26 cellular contexts compared by ENCODE assay signal in the genomic region with DNA sequence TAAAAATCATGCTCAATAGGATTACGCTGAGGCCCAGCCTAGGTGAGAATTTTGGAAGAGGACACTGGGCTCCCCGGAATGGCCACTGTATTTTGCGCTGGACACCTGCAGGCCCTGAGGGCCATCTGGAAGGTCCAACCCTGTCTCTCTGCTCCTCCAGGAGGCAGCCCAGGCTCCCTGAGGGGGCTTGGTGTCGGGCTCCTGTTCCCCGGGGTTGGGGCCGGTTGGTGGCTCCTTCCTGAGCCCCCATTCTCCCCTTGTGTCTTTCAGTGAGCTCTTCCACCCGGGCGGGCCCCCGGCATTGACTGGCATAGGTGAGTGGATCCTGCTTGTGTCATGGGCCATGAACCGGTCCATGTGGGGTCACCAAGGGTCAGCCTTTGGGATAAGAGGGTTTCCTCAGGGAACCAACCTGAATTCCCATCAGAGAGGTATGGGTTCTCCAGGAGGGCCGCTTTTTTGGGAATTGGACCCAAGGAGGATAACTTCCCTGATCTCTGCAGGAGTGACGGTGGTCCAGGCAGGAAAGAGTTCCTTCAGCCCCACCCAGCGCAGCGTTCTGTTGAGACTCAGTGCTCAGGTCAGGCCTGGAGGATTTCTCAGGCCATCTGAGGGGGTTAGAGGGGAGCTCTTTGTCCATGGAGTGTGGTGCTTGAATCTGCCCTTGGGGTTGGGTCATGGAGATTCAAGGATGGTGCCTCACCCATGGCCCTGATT.
A peak's percentile ranks its signal among the peaks of the same experiment; 100 is the strongest.
DNase-seq lines count a peak whose midpoint lies in the region; TF ChIP-seq lines count a peak whose summit lies in the region.
"Had no signal": no experiment of that assay in that cellular context is flagged by ENCODE, and none has a peak within 500 bp of the region (broad histone marks: within the 10 kb centered on the region; RNA-seq: fewer than 3 reads in every experiment).

No MANE protein-coding gene starts in this region.

- H3K27me3 ChIP-seq in esophagus muscularis mucosa, result no peaks in the 10 kb centered on the region
- no peaks in the 10 kb centered on the region for H3K27me3 ChIP-seq in ovary
- H3K27me3 ChIP-seq: esophagus squamous epithelium, upper lobe of left lung had no signal

- CTCF ChIA-PET in GM10248 (lab: Yijun Ruan, JAX), result no interaction called here

- H3K4me3 ChIP-seq in esophagus muscularis mucosa, result no peak overlapping the region
- H3K4me3 ChIP-seq in ovary, result no peak overlapping the region
- H3K4me3 ChIP-seq: esophagus squamous epithelium, prostate gland, skin epidermis, upper lobe of left lung had no signal

- H3K9me3 ChIP-seq in esophagus muscularis mucosa (peaks cover 0 to 76% (median 34%) of the 10 kb centered on the region in 4 donors), ovary (peaks cover 0 to 8% of the 10 kb centered on the region in 2 donors)
- H3K9me3 ChIP-seq: prostate gland had no signal

- TF ChIP-seq EP300 in esophagus muscularis mucosa (IDR thresholded peaks at IDR 0.05) (no peak), ovary (IDR thresholded peaks at IDR 0.05) (no peak)

- POLR2A ChIA-PET in GM10248 (lab: Yijun Ruan, JAX), result no interaction called here

- H3K36me3 ChIP-seq in esophagus muscularis mucosa, result no peaks in the 10 kb centered on the region
- no peaks in the 10 kb centered on the region for H3K36me3 ChIP-seq in ovary
- H3K36me3 ChIP-seq: esophagus squamous epithelium, prostate gland, upper lobe of left lung had no signal

- intact Hi-C loops in esophagus muscularis mucosa (cut with DNase I), result no loop called here
- intact Hi-C loops in ovary (cut with DNase I), result no loop called here

- H3K27ac ChIP-seq in esophagus muscularis mucosa (replicated peaks in 1 of 4) (no peak overlapping the region), ovary (no peak overlapping the region)
- H3K27ac ChIP-seq: 22Rv1, esophagus squamous epithelium, KMS-11, prostate gland, RWPE1, skin epidermis, upper lobe of left lung had no signal

- TF ChIP-seq POLR2A in esophagus muscularis mucosa (IDR thresholded peaks at IDR 0.05; ENCODE audit: low read depth) (no peak), ovary (IDR thresholded peaks at IDR 0.05) (no peak)

- WGBS in esophagus muscularis mucosa, result 80% methylated on average over 6 of the region's 14 CpGs
- 83 to 90% (median 89%) methylated on average over 12 to 14 of the region's 14 CpGs for WGBS in ovary, 3 donors

- TF ChIP-seq CTCF in GM10248 (IDR thresholded peaks at IDR 0.05; ENCODE audit: control extremely low read depth, extremely low read depth, low read depth, missing control alignments) (no peak), esophagus muscularis mucosa (IDR thresholded peaks at IDR 0.05) (no peak), ovary (IDR thresholded peaks at IDR 0.05) (no peak), GM10266 (IDR thresholded peaks at IDR 0.05; ENCODE audit: control insufficient read depth, insufficient read depth, low read depth, missing control alignments) (no peak)

- H3K4me1 ChIP-seq in esophagus muscularis mucosa (no peaks in the 10 kb centered on the region), ovary (ENCODE audit: insufficient read depth) (no peaks in the 10 kb centered on the region)
- H3K4me1 ChIP-seq: esophagus squamous epithelium, prostate gland, upper lobe of left lung had no signal

- DNase-seq in activated CD4-positive, alpha-beta T cell treated with anti-CD3 and anti-CD28 coated beads for 1 hour, result peak; percentile 0
- no peak for DNase-seq in activated CD4-positive, alpha-beta T cell treated with anti-CD3 and anti-CD28 coated beads, Interleukin-2, amount 50 U/mL, for 1 hour
- DNase-seq in GM10248 (ENCODE audit: extremely low spot score) (peak; percentile 4), esophagus muscularis mucosa (ENCODE audit: extremely low spot score) (peak; percentile 91), ovary (peak in 3 of 5 donors; percentile 1 to 20 (median 4)), NCI-H69 (lab: John Stamatoyannopoulos, UW) (no peak), GM10266 (ENCODE audit: extremely low spot score) (no peak), RKO (ENCODE audit: low spot score) (no peak)
- DNase-seq: activated CD4-positive, alpha-beta T cell treated with anti-CD3 and anti-CD28 coated beads, Interleukin-2, amount 50 U/mL, for 4 hours; AML-193; amniotic stem cell; cortex of kidney; DMS53; esophagus squamous epithelium; GDM1; GOT3; hypothalamus; NCI-H1694; NCI-H526 treated with DMSO at 0.1 percent for 48 hours; stimulated activated CD4-positive, alpha-beta T cell treated with anti-CD3 and anti-CD28 coated beads, Interleukin-1b, Interleukin-23, amount 100 ng/mL, for 48 hours; upper lobe of left lung had no signal

Comparison
In these comparisons a context has a peak if more than half of its experiments do, and no peak if none do; other contexts are left out.
1. DNase-seq: peak in activated CD4-positive, alpha-beta T cell treated with anti-CD3 and anti-CD28 coated beads for 1 hour (single experiment), GM10248 (single experiment), esophagus muscularis mucosa (single experiment) and ovary (3 of 5); none in activated CD4-positive, alpha-beta T cell treated with anti-CD3 and anti-CD28 coated beads, Interleukin-2, amount 50 U/mL, for 1 hour (single experiment), NCI-H69 (single experiment), GM10266 (single experiment) and RKO (single experiment).